Comparison of ENCODE assay signal across 8 cellular contexts in the genomic region with DNA sequence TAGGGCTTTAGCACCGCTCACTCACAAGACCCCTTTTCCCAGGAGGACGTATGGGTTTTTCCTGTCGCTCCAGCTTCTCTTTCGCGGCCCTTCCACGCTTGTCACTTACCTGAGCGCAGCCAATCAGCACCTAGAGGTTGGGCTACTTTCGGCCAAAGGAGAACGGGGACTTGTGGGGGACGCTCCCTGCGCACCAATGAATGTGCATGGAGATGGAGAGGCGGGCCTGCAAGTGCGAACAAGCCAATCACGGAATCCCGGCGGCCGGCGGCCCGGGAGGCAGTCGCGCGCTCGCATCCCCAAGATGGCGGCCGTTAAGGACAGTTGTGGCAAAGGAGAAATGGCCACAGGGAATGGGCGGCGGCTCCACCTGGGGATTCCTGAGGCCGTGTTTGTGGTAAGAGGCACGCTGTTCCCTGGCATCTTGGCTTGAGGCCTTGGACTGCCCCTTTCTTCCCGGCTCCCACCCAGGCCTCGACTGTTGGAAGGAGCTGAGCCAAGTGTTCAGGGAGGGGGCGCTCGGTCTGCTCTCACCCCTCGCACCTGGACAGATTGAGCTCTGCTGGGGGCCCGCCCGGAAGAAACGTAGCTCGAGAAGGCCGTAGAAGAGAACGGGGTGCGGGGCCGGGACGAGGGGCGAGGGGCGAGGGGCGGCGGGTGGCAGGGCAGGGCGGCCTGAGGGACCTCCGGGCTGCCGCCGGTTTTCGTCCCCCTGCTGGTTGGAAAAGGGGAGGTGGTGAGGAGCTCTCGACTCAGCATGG. TPM values are rescaled to one million over a fixed set of nuclear protein-coding genes. Genes with fewer than 3 reads are reported as not detected.
DNase-seq lines count a peak whose midpoint lies in the region; ATAC-seq and TF ChIP-seq lines count a peak whose summit lies in the region.

Gene VBP1, plus strand, starts transcription at position 282 of the 761 bp plus-strand sequence. Its CDS starts 23 bp downstream, at position 305.

- H3K27me3 Mint-ChIP-seq in endothelial cell (ENCODE audit: unreplicated experiment), result peaks cover 2% of the 10 kb centered on the region
- H3K27me3 Mint-ChIP-seq in mesothelial cell of epicardium (ENCODE audit: low read depth), result no peaks in the 10 kb centered on the region

- H3K36me3 Mint-ChIP-seq in endothelial cell (ENCODE audit: low read depth, unreplicated experiment) (peaks cover under 1% of the 10 kb centered on the region), mesothelial cell of epicardium (peaks cover 2% of the 10 kb centered on the region)

- peak within 1 kb of the TSS; percentile 97 for H3K9ac ChIP-seq in OCI-LY1 (ENCODE audit: low read length)

- H3K4me1 Mint-ChIP-seq in endothelial cell (ENCODE audit: unreplicated experiment) (peaks cover 26% of the 10 kb centered on the region), mesothelial cell of epicardium (peaks cover 21% of the 10 kb centered on the region)

- 0 out of 2 replicates have a peak within 1 kb of the TSS, but pooled peaks have one; percentile 41 for H2AFZ ChIP-seq in OCI-LY1 (ENCODE audit: low read length)

- no peaks in the 10 kb centered on the region for H3K9me2 ChIP-seq in OCI-LY1 (ENCODE audit: low read depth, low read length)

- peak; percentile 97 for ATAC-seq in GM21515 (IDR thresholded peaks at IDR 0.05; ENCODE audit: unreplicated experiment)

- H4K20me1 ChIP-seq in OCI-LY1 (ENCODE audit: insufficient read depth, low read length), result no peaks in the 10 kb centered on the region

- peak within 1 kb of the TSS; percentile 88 for H3K4me2 ChIP-seq in OCI-LY1 (ENCODE audit: low read length)

- H3K4me1 ChIP-seq in OCI-LY1 (ENCODE audit: insufficient read depth, low read length, severe bottlenecking), result peaks cover 21% of the 10 kb centered on the region

- H3K4me3 ChIP-seq in OCI-LY1 (ENCODE audit: low read depth, low read length, poor library complexity, severe bottlenecking), result peak within 1 kb of the TSS; percentile 95

- H3K4me3 Mint-ChIP-seq in endothelial cell (ENCODE audit: unreplicated experiment) (peak within 1 kb of the TSS; percentile 97), mesothelial cell of epicardium (peak within 1 kb of the TSS; percentile 86)

- peak within 1 kb of the TSS; percentile 68 for H3K27ac ChIP-seq in OCI-LY1 (ENCODE audit: low read depth, low read length, poor library complexity, severe bottlenecking)

- H3K9me3 ChIP-seq in OCI-LY1 (ENCODE audit: low read length), result no peaks in the 10 kb centered on the region

- DNase-seq in DMS 273 (lab: John Stamatoyannopoulos, UW; ENCODE audit: unreplicated experiment) (peak; percentile 97), HuH-7 (ENCODE audit: low spot score) (peak; percentile 88), endothelial cell (ENCODE audit: low spot score) (peak; percentile 78), mesothelial cell of epicardium (ENCODE audit: low spot score in 2 of 2, unreplicated experiment in 2 of 2) (peak; percentile 76 to 82)
- DNase-seq in activated CD8-positive, alpha-beta memory T cell treated with anti-CD3 and anti-CD28 coated beads, Interleukin-2, amount 50 U/mL, for 48 hours, result peak; percentile 85
- DNase-seq in stimulated activated CD8-positive, alpha-beta memory T cell treated with anti-CD3 and anti-CD28 coated beads, Interleukin-15, amount 100 ng/mL, for 48 hours (ENCODE audit: low read depth in 2 of 2), result peak; percentile 80 to 81

- no peaks in the 10 kb centered on the region for H3K9me3 Mint-ChIP-seq in endothelial cell (ENCODE audit: unreplicated experiment)
- H3K9me3 Mint-ChIP-seq in mesothelial cell of epicardium, result peaks cover 19% of the 10 kb centered on the region

- H3K36me3 ChIP-seq in OCI-LY1 (ENCODE audit: insufficient read depth, low read length), result peaks cover 17% of the 10 kb centered on the region

- peaks cover 28% of the 10 kb centered on the region for H3K79me2 ChIP-seq in OCI-LY1 (ENCODE audit: insufficient read depth, low read length)

- TF ChIP-seq CTCF in OCI-LY1 (IDR thresholded peaks at IDR 0.05; ENCODE audit: low read length) (peak; percentile 45; the same call in 1 of the 2 replicates), endothelial cell (IDR thresholded peaks at IDR 0.05; ENCODE audit: unreplicated experiment) (no peak), mesothelial cell of epicardium (IDR thresholded peaks at IDR 0.05; ENCODE audit: unreplicated experiment) (peak; percentile 55)

- no peaks in the 10 kb centered on the region for H3K27me3 ChIP-seq in OCI-LY1 (ENCODE audit: insufficient read depth, low read length)

- H3F3A ChIP-seq in OCI-LY1 (ENCODE audit: insufficient read depth, low read length), result no peaks in the 10 kb centered on the region

- H3K27ac Mint-ChIP-seq in endothelial cell (ENCODE audit: unreplicated experiment) (peak within 1 kb of the TSS; percentile 93), mesothelial cell of epicardium (peak within 1 kb of the TSS; percentile 75)

RNA-seq across cellular contexts. Expression of gene VBP1, which starts in this region (rescaled TPM):
- total RNA-seq in endothelial cell (ENCODE audit: unreplicated experiment) (39.0 TPM), mesothelial cell of epicardium (31.2 to 35.2 TPM (median 32.2 TPM) in 3 replicates)

Comparison
In these comparisons a context has a peak if more than half of its experiments do, and no peak if none do; other contexts are left out.
1. Peak in every context shown above with its lines: DNase-seq, ATAC-seq, H3K4me3 ChIP-seq and H3K27ac ChIP-seq.